Comparison of ENCODE assay signal across 38 cellular contexts in genomic region chr6:135946674-135947073, GRCh38.
"Had no signal": no experiment of that assay in that cellular context is flagged by ENCODE, and none has a peak within 500 bp of the region (broad histone marks: within the 10 kb centered on the region; RNA-seq: fewer than 3 reads in every experiment).

No MANE protein-coding gene starts in this region.

- H3K4me1 Mint-ChIP-seq: activated CD4-positive, alpha-beta memory T cell treated with anti-CD3 and anti-CD28 coated beads, Interleukin-2, amount 10 ng/mL, durations not matched to agents 7 days and 5 days; activated CD4-positive, alpha-beta T cell treated with anti-CD3 and anti-CD28 coated beads for 36 hours; activated CD4-positive, alpha-beta T cell treated with anti-CD3 and anti-CD28 coated beads, Interleukin-2, amount 10 ng/mL, durations not matched to agents 7 days and 5 days; activated CD8-positive, alpha-beta memory T cell treated with anti-CD3 and anti-CD28 coated beads, Interleukin-2, amount 10 ng/mL, durations not matched to agents 7 days and 5 days; activated naive CD8-positive, alpha-beta T cell treated with anti-CD3 and anti-CD28 coated beads for 36 hours; activated T-helper 17 cell treated with anti-CD3 and anti-CD28 coated beads, Interleukin-2, amount 50 U/mL, for 72 hours had no signal

- H3K27ac Mint-ChIP-seq: activated CD4-positive, alpha-beta memory T cell treated with anti-CD3 and anti-CD28 coated beads, Interleukin-2, amount 10 ng/mL, durations not matched to agents 7 days and 5 days; activated CD4-positive, alpha-beta T cell treated with anti-CD3 and anti-CD28 coated beads for 36 hours; activated CD4-positive, alpha-beta T cell treated with anti-CD3 and anti-CD28 coated beads, Interleukin-2, amount 10 ng/mL, durations not matched to agents 7 days and 5 days; activated CD8-positive, alpha-beta memory T cell treated with anti-CD3 and anti-CD28 coated beads, Interleukin-2, amount 10 ng/mL, durations not matched to agents 7 days and 5 days; activated CD8-positive, alpha-beta T cell treated with anti-CD3 and anti-CD28 coated beads, Interleukin-2, amount 10 ng/mL, durations not matched to agents 7 days and 5 days; activated naive CD4-positive, alpha-beta T cell treated with anti-CD3 and anti-CD28 coated beads for 36 hours; activated naive CD4-positive, alpha-beta T cell treated with anti-CD3 and anti-CD28 coated beads, Interleukin-2, amount 50 U/mL, for 72 hours; activated naive CD8-positive, alpha-beta T cell treated with anti-CD3 and anti-CD28 coated beads for 36 hours; activated T-cell treated with anti-CD3 and anti-CD28 coated beads, Interleukin-2, amount 50 U/mL, for 72 hours; activated T-helper 1 cell treated with anti-CD3 and anti-CD28 coated beads, Interleukin-12 subunit alpha, Interleukin-12 subunit beta, Interleukin-2, Interleukin-4 antibody, amounts not matched to agents 30 ng/mL and 10 ng/mL and 1 ng/mL, durations not matched to agents 14 hours and 24 hours and 36 hours; activated T-helper 17 cell treated with anti-CD3 and anti-CD28 coated beads, Interleukin-2, amount 50 U/mL, for 72 hours; T-helper 1 cell treated with Interleukin-12 subunit alpha and Interleukin-12 subunit beta and Interleukin-4 antibody, amounts not matched to agents 30 μg/mL and 1 μg/mL, for 36 hours; T-helper 2 cell treated with Interferon-gamma antibody and Interleukin-4, amounts not matched to agents 5 μg/mL and 100 μg/mL, for 36 hours; WTC11 had no signal

- H3K36me3 Mint-ChIP-seq: activated CD8-positive, alpha-beta memory T cell treated with anti-CD3 and anti-CD28 coated beads, Interleukin-2, amount 10 ng/mL, durations not matched to agents 7 days and 5 days; activated naive CD4-positive, alpha-beta T cell treated with anti-CD3 and anti-CD28 coated beads, Interleukin-2, amount 50 U/mL, for 72 hours; activated naive CD8-positive, alpha-beta T cell treated with anti-CD3 and anti-CD28 coated beads for 36 hours; WTC11 had no signal

- H3K9me3 Mint-ChIP-seq: activated CD4-positive, alpha-beta memory T cell treated with anti-CD3 and anti-CD28 coated beads, Interleukin-2, amount 10 ng/mL, durations not matched to agents 7 days and 5 days; activated CD4-positive, alpha-beta T cell treated with anti-CD3 and anti-CD28 coated beads, Interleukin-2, amount 10 ng/mL, durations not matched to agents 7 days and 5 days; activated naive CD4-positive, alpha-beta T cell treated with anti-CD3 and anti-CD28 coated beads for 36 hours; activated naive CD4-positive, alpha-beta T cell treated with anti-CD3 and anti-CD28 coated beads, Interleukin-2, amount 50 U/mL, for 72 hours; activated naive CD8-positive, alpha-beta T cell treated with anti-CD3 and anti-CD28 coated beads for 36 hours; activated T-cell treated with anti-CD3 and anti-CD28 coated beads, Interleukin-2, amount 50 U/mL, for 4 hours; activated T-cell treated with anti-CD3 and anti-CD28 coated beads, Interleukin-2, amount 50 U/mL, for 72 hours; activated T-helper 1 cell treated with anti-CD3 and anti-CD28 coated beads, Interleukin-12 subunit alpha, Interleukin-12 subunit beta, Interleukin-2, Interleukin-4 antibody, amounts not matched to agents 30 ng/mL and 10 ng/mL and 1 ng/mL, durations not matched to agents 14 hours and 24 hours and 36 hours; activated T-helper 17 cell treated with anti-CD3 and anti-CD28 coated beads, Interleukin-2, amount 50 U/mL, for 72 hours; T-helper 1 cell treated with Interleukin-12 subunit alpha and Interleukin-12 subunit beta and Interleukin-4 antibody, amounts not matched to agents 30 μg/mL and 1 μg/mL, for 36 hours; T-helper 2 cell treated with Interferon-gamma antibody and Interleukin-4, amounts not matched to agents 5 μg/mL and 100 μg/mL, for 36 hours; WTC11 had no signal

- H3K4me3 Mint-ChIP-seq: activated CD4-positive, alpha-beta memory T cell treated with anti-CD3 and anti-CD28 coated beads, Interleukin-2, amount 10 ng/mL, durations not matched to agents 7 days and 5 days; activated CD4-positive, alpha-beta T cell treated with anti-CD3 and anti-CD28 coated beads for 36 hours; activated CD4-positive, alpha-beta T cell treated with anti-CD3 and anti-CD28 coated beads, Interleukin-2, amount 10 ng/mL, durations not matched to agents 7 days and 5 days; activated CD8-positive, alpha-beta memory T cell treated with anti-CD3 and anti-CD28 coated beads, Interleukin-2, amount 10 ng/mL, durations not matched to agents 7 days and 5 days; activated CD8-positive, alpha-beta T cell treated with anti-CD3 and anti-CD28 coated beads, Interleukin-2, amount 10 ng/mL, durations not matched to agents 7 days and 5 days; activated naive CD4-positive, alpha-beta T cell treated with anti-CD3 and anti-CD28 coated beads for 36 hours; activated naive CD8-positive, alpha-beta T cell treated with anti-CD3 and anti-CD28 coated beads for 36 hours; activated T-cell treated with anti-CD3 and anti-CD28 coated beads, Interleukin-2, amount 50 U/mL, for 4 hours; activated T-cell treated with anti-CD3 and anti-CD28 coated beads, Interleukin-2, amount 50 U/mL, for 72 hours; activated T-helper 1 cell treated with anti-CD3 and anti-CD28 coated beads, Interleukin-12 subunit alpha, Interleukin-12 subunit beta, Interleukin-2, Interleukin-4 antibody, amounts not matched to agents 30 ng/mL and 10 ng/mL and 1 ng/mL, durations not matched to agents 14 hours and 24 hours and 36 hours; activated T-helper 17 cell treated with anti-CD3 and anti-CD28 coated beads, Interleukin-2, amount 50 U/mL, for 72 hours; T-helper 1 cell treated with Interleukin-12 subunit alpha and Interleukin-12 subunit beta and Interleukin-4 antibody, amounts not matched to agents 30 μg/mL and 1 μg/mL, for 36 hours; T-helper 2 cell treated with Interferon-gamma antibody and Interleukin-4, amounts not matched to agents 5 μg/mL and 100 μg/mL, for 36 hours; WTC11 had no signal

- H3K4me1 ChIP-seq: adrenal gland, body of pancreas, breast epithelium had no signal

- H3K4me3 ChIP-seq: adrenal gland, body of pancreas, breast epithelium had no signal

- H3K27me3 Mint-ChIP-seq: activated CD4-positive, alpha-beta T cell treated with anti-CD3 and anti-CD28 coated beads for 36 hours; activated CD4-positive, alpha-beta T cell treated with anti-CD3 and anti-CD28 coated beads, Interleukin-2, amount 10 ng/mL, durations not matched to agents 7 days and 5 days; activated naive CD8-positive, alpha-beta T cell treated with anti-CD3 and anti-CD28 coated beads for 36 hours had no signal

- H3K9me3 ChIP-seq: adrenal gland, body of pancreas, breast epithelium had no signal

- H3K27ac ChIP-seq: adrenal gland, body of pancreas, brain microvascular endothelial cell, breast epithelium, WERI-Rb-1 had no signal

- H3K27me3 ChIP-seq: adrenal gland, body of pancreas, brain microvascular endothelial cell, breast epithelium had no signal

- FAIRE-seq: astrocyte had no signal

- DNase-seq: activated CD4-positive, alpha-beta memory T cell treated with anti-CD3 and anti-CD28 coated beads, Interleukin-2, amount 10 ng/mL, durations not matched to agents 7 days and 5 days; activated CD4-positive, alpha-beta T cell treated with anti-CD3 and anti-CD28 coated beads for 1 hour; activated CD4-positive, alpha-beta T cell treated with anti-CD3 and anti-CD28 coated beads for 36 hours; activated CD4-positive, alpha-beta T cell treated with anti-CD3 and anti-CD28 coated beads for 48 hours; activated CD4-positive, alpha-beta T cell treated with anti-CD3 and anti-CD28 coated beads, Interleukin-2, amount 10 ng/mL, durations not matched to agents 7 days and 5 days; activated CD4-positive, alpha-beta T cell treated with anti-CD3 and anti-CD28 coated beads, Interleukin-2, amount 50 U/mL, for 48 hours; activated CD4-positive, CD25-positive, alpha-beta regulatory T cell; activated CD8-positive, alpha-beta memory T cell treated with anti-CD3 and anti-CD28 coated beads for 24 hours; activated CD8-positive, alpha-beta memory T cell treated with anti-CD3 and anti-CD28 coated beads, Interleukin-2, amount 10 ng/mL, durations not matched to agents 7 days and 5 days; activated CD8-positive, alpha-beta memory T cell treated with anti-CD3 and anti-CD28 coated beads, Interleukin-2, amount 50 U/mL, for 48 hours; activated CD8-positive, alpha-beta T cell treated with anti-CD3 and anti-CD28 coated beads, Interleukin-2, amount 10 ng/mL, durations not matched to agents 7 days and 5 days; activated effector memory CD4-positive, alpha-beta T cell treated with anti-CD3 and anti-CD28 coated beads, Interleukin-2, amount 50 U/mL, for 16 hours; activated gamma-delta T cell treated with Interleukin-2 at 50 U/mL for 16 hours; activated naive CD4-positive, alpha-beta T cell; activated naive CD4-positive, alpha-beta T cell treated with anti-CD3 and anti-CD28 coated beads for 36 hours; activated naive CD4-positive, alpha-beta T cell treated with anti-CD3 and anti-CD28 coated beads, Interleukin-2, amount 50 U/mL, for 16 hours; activated naive CD8-positive, alpha-beta T cell treated with anti-CD3 and anti-CD28 coated beads for 36 hours; activated T-cell treated with anti-CD3 and anti-CD28 coated beads, Interleukin-2, amount 50 U/mL, for 4 hours; activated T-cell treated with anti-CD3 and anti-CD28 coated beads, Interleukin-2, amount 50 U/mL, for 72 hours; adrenal gland; amniotic stem cell; aorta; body of pancreas; brain microvascular endothelial cell; central memory CD4-positive, alpha-beta T cell; T-helper 1 cell; T-helper 2 cell; T-helper 9 cell; WERI-Rb-1 had no signal

- H3K36me3 ChIP-seq: adrenal gland, brain microvascular endothelial cell, breast epithelium, WERI-Rb-1 had no signal

- ATAC-seq: activated CD4-positive, alpha-beta T cell treated with anti-CD3 and anti-CD28 coated beads for 36 hours; activated CD4-positive, CD25-positive, alpha-beta regulatory T cell treated with anti-CD3 and anti-CD28 coated beads, Interleukin-2, amount 50 U/mL, for 24 hours; activated CD8-positive, alpha-beta memory T cell treated with anti-CD3 and anti-CD28 coated beads, Interleukin-2, amount 10 ng/mL, durations not matched to agents 7 days and 5 days; activated CD8-positive, alpha-beta T cell treated with anti-CD3 and anti-CD28 coated beads, Interleukin-2, amount 10 ng/mL, durations not matched to agents 7 days and 5 days; activated naive CD4-positive, alpha-beta T cell treated with anti-CD3 and anti-CD28 coated beads, Interleukin-2, amount 50 U/mL, for 72 hours; activated T-cell treated with anti-CD3 and anti-CD28 coated beads, Interleukin-2, amount 50 U/mL, for 4 hours; activated T-cell treated with anti-CD3 and anti-CD28 coated beads, Interleukin-2, amount 50 U/mL, for 72 hours; activated T-helper 17 cell treated with anti-CD3 and anti-CD28 coated beads, Interleukin-2, amount 50 U/mL, for 72 hours; body of pancreas; WTC11 had no signal
